Comparison of ENCODE assay signal across 18 cellular contexts in the genomic region with DNA sequence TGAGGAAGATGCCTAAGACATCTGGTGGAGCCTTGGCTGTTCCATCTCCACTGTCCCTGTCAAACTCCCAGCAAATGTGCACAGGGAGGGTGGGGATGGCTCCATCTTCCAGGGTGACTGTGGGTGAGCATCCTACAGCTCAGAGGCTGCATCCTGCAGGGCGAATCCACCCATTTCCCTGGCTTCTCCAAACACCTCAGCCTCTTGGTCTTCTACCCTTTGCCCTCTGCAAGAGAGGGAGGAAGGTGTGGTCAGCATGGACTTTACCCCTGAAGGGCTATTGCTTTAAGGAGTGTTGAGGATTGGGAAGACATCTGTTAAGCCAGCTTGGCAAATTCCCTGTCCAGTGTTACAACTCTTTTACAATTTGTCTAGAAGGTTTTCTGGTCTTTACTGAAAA.
"Had no signal": no experiment of that assay in that cellular context is flagged by ENCODE, and none has a peak within 500 bp of the region (broad histone marks: within the 10 kb centered on the region; RNA-seq: fewer than 3 reads in every experiment).

No MANE protein-coding gene starts in this region.

- ATAC-seq: left lobe of liver; sciatic nerve; stimulated activated naive CD8-positive, alpha-beta T cell treated with anti-CD3 and anti-CD28 coated beads, Interleukin-15, amount 100 ng/mL, for 72 hours had no signal

- H3K27me3 ChIP-seq: esophagus squamous epithelium, testis, tibial nerve had no signal

- FAIRE-seq: colon had no signal

- H3K9me3 ChIP-seq: esophagus squamous epithelium, testis, tibial nerve had no signal

- H3K4me3 ChIP-seq: esophagus squamous epithelium, testis, tibial nerve had no signal

- DNase-seq: cerebellar nuclear complex; dermis blood vessel endothelial cell; esophagus squamous epithelium; foreskin fibroblast; hippocampal formation; kidney glomerular epithelial cell; mammary epithelial cell; naive B cell; posterior cingulate gyrus; stimulated activated CD4-positive, alpha-beta T cell treated with anti-CD3 and anti-CD28 coated beads, Interleukin-2, amount 100 ng/mL, for 24 hours; stimulated activated CD4-positive, alpha-beta T cell treated with anti-CD3 and anti-CD28 coated beads, Interleukin-4, amount 100 ng/mL, for 4 hours; stimulated activated naive B cell treated with anti-CD40 and anti-IgM and Interleukin-4, amounts not matched to agents 10 μg/mL and 1 μg/mL and 100 μg/mL, for 72 hours; stimulated activated naive CD8-positive, alpha-beta T cell treated with anti-CD3 and anti-CD28 coated beads, Interleukin-15, amount 100 ng/mL, for 72 hours; testis had no signal

- H3K36me3 ChIP-seq: esophagus squamous epithelium, tibial nerve had no signal

- H3K4me1 ChIP-seq: testis, tibial nerve had no signal

- H3K27ac ChIP-seq: esophagus squamous epithelium, testis, tibial nerve had no signal
